ENCODE assay signal across 10 cellular contexts in genomic region chr14:55339770-55340169, GRCh38.
A peak's percentile ranks its signal among the peaks of the same experiment; 100 is the strongest.
DNase-seq lines count a peak whose midpoint lies in the region; ATAC-seq and TF ChIP-seq lines count a peak whose summit lies in the region.
"Had no signal": no experiment of that assay in that cellular context is flagged by ENCODE, and none has a peak within 500 bp of the region (broad histone marks: within the 10 kb centered on the region; RNA-seq: fewer than 3 reads in every experiment).

No MANE protein-coding gene starts in this region.

- ATAC-seq in left ventricle myocardium superior (peak; percentile 21), HG03066 (IDR thresholded peaks at IDR 0.05; ENCODE audit: low read depth, unreplicated experiment) (peak; percentile 76)
- peak; percentile 90 for ATAC-seq in stimulated activated naive CD8-positive, alpha-beta T cell treated with anti-CD3 and anti-CD28 coated beads, Interleukin-15, amount 100 ng/mL, for 72 hours

- H3K4me1 Mint-ChIP-seq in activated T-helper 1 cell treated with anti-CD3 and anti-CD28 coated beads, Interleukin-12 subunit alpha, Interleukin-12 subunit beta, Interleukin-2, Interleukin-4 antibody, amounts not matched to agents 30 ng/mL and 10 ng/mL and 1 ng/mL, durations not matched to agents 14 hours and 24 hours and 36 hours (ENCODE audit: low read depth), result peaks cover 85% of the 10 kb centered on the region
- peaks cover 79% of the 10 kb centered on the region for H3K4me1 Mint-ChIP-seq in stimulated activated naive CD8-positive, alpha-beta T cell treated with anti-CD3 and anti-CD28 coated beads, Interleukin-15, amount 100 ng/mL, for 72 hours

- H3K4me3 Mint-ChIP-seq in activated T-helper 1 cell treated with anti-CD3 and anti-CD28 coated beads, Interleukin-12 subunit alpha, Interleukin-12 subunit beta, Interleukin-2, Interleukin-4 antibody, amounts not matched to agents 30 ng/mL and 10 ng/mL and 1 ng/mL, durations not matched to agents 14 hours and 24 hours and 36 hours, result peak overlapping the region; percentile 48
- peak overlapping the region in 1 of 2 donors; percentile 8 for H3K4me3 Mint-ChIP-seq in stimulated activated naive CD8-positive, alpha-beta T cell treated with anti-CD3 and anti-CD28 coated beads, Interleukin-15, amount 100 ng/mL, for 72 hours

- H3K9me3 ChIP-seq in right atrium auricular region, result no peaks in the 10 kb centered on the region

- DNase-seq in left ventricle myocardium superior, result no peak
- DNase-seq in right atrium auricular region (ENCODE audit: low spot score), result no peak
- DNase-seq in activated T-helper 1 cell treated with anti-CD3 and anti-CD28 coated beads, Interleukin-12 subunit alpha, Interleukin-12 subunit beta, Interleukin-2, Interleukin-4 antibody, amounts not matched to agents 30 ng/mL and 10 ng/mL and 1 ng/mL, durations not matched to agents 14 hours and 24 hours and 36 hours (ENCODE audit: low spot score), result no peak
- peak; percentile 29 for DNase-seq in stimulated activated naive CD8-positive, alpha-beta T cell treated with anti-CD3 and anti-CD28 coated beads, Interleukin-15, amount 100 ng/mL, for 72 hours
- DNase-seq in activated CD8-positive, alpha-beta memory T cell treated with anti-CD3 and anti-CD28 coated beads, Interleukin-2, amount 50 U/mL, for 4 hours, result no peak
- no peak for DNase-seq in NOMO-1 (lab: John Stamatoyannopoulos, UW; ENCODE audit: unreplicated experiment in 2 of 2)
- DNase-seq in mucosa of gallbladder (ENCODE audit: low spot score), result no peak
- DNase-seq: dermis blood vessel endothelial cell, mesenchymal stem cell had no signal

- peaks cover 0 to 14% of the 10 kb centered on the region in 2 donors for H3K4me1 ChIP-seq in right atrium auricular region

- TF ChIP-seq CTCF in right atrium auricular region (IDR thresholded peaks at IDR 0.05), result no peak

- intact Hi-C loops in left ventricle myocardium superior (cut with micrococcal nuclease), result no loop called here
- intact Hi-C loops in activated T-helper 1 cell treated with anti-CD3 and anti-CD28 coated beads, Interleukin-12 subunit alpha, Interleukin-12 subunit beta, Interleukin-2, Interleukin-4 antibody, amounts not matched to agents 30 ng/mL and 10 ng/mL and 1 ng/mL, durations not matched to agents 14 hours and 24 hours and 36 hours (cut with micrococcal nuclease), result loop anchor here (1.0 to 5.0 kb wide), 4 partner anchors 9 to 73 kb away; partner anchors contain the start of gene ATG14

- no peak overlapping the region for H3K27ac ChIP-seq in right atrium auricular region

- peak overlapping the region; percentile 16 for H3K27ac Mint-ChIP-seq in activated T-helper 1 cell treated with anti-CD3 and anti-CD28 coated beads, Interleukin-12 subunit alpha, Interleukin-12 subunit beta, Interleukin-2, Interleukin-4 antibody, amounts not matched to agents 30 ng/mL and 10 ng/mL and 1 ng/mL, durations not matched to agents 14 hours and 24 hours and 36 hours
- peak overlapping the region in 1 of 2 donors; percentile 34 for H3K27ac Mint-ChIP-seq in stimulated activated naive CD8-positive, alpha-beta T cell treated with anti-CD3 and anti-CD28 coated beads, Interleukin-15, amount 100 ng/mL, for 72 hours

- H3K4me3 ChIP-seq in right atrium auricular region, result no peak overlapping the region

- H3K27me3 Mint-ChIP-seq in activated T-helper 1 cell treated with anti-CD3 and anti-CD28 coated beads, Interleukin-12 subunit alpha, Interleukin-12 subunit beta, Interleukin-2, Interleukin-4 antibody, amounts not matched to agents 30 ng/mL and 10 ng/mL and 1 ng/mL, durations not matched to agents 14 hours and 24 hours and 36 hours (ENCODE audit: insufficient read depth), result no peaks in the 10 kb centered on the region
- H3K27me3 Mint-ChIP-seq in stimulated activated naive CD8-positive, alpha-beta T cell treated with anti-CD3 and anti-CD28 coated beads, Interleukin-15, amount 100 ng/mL, for 72 hours, result no peaks in the 10 kb centered on the region

- no peaks in the 10 kb centered on the region for H3K9me3 Mint-ChIP-seq in activated T-helper 1 cell treated with anti-CD3 and anti-CD28 coated beads, Interleukin-12 subunit alpha, Interleukin-12 subunit beta, Interleukin-2, Interleukin-4 antibody, amounts not matched to agents 30 ng/mL and 10 ng/mL and 1 ng/mL, durations not matched to agents 14 hours and 24 hours and 36 hours
- H3K9me3 Mint-ChIP-seq in stimulated activated naive CD8-positive, alpha-beta T cell treated with anti-CD3 and anti-CD28 coated beads, Interleukin-15, amount 100 ng/mL, for 72 hours, result no peaks in the 10 kb centered on the region

- no peaks in the 10 kb centered on the region for H3K36me3 ChIP-seq in right atrium auricular region

- no peaks in the 10 kb centered on the region for H3K27me3 ChIP-seq in right atrium auricular region

- peaks cover 7% of the 10 kb centered on the region for H3K36me3 Mint-ChIP-seq in activated T-helper 1 cell treated with anti-CD3 and anti-CD28 coated beads, Interleukin-12 subunit alpha, Interleukin-12 subunit beta, Interleukin-2, Interleukin-4 antibody, amounts not matched to agents 30 ng/mL and 10 ng/mL and 1 ng/mL, durations not matched to agents 14 hours and 24 hours and 36 hours (ENCODE audit: low read depth)

Comparison
In these comparisons a context has a peak if more than half of its experiments do, and no peak if none do; other contexts are left out.
1. ATAC-seq: peak in every context shown above with its lines; median percentile 90 in stimulated activated naive CD8-positive, alpha-beta T cell treated with anti-CD3 and anti-CD28 coated beads, Interleukin-15, amount 100 ng/mL, for 72 hours; 76 in HG03066; 21 in left ventricle myocardium superior.
2. DNase-seq: peak in stimulated activated naive CD8-positive, alpha-beta T cell treated with anti-CD3 and anti-CD28 coated beads, Interleukin-15, amount 100 ng/mL, for 72 hours (2 of 2); none in left ventricle myocardium superior (single experiment), right atrium auricular region (single experiment), activated T-helper 1 cell treated with anti-CD3 and anti-CD28 coated beads, Interleukin-12 subunit alpha, Interleukin-12 subunit beta, Interleukin-2, Interleukin-4 antibody, amounts not matched to agents 30 ng/mL and 10 ng/mL and 1 ng/mL, durations not matched to agents 14 hours and 24 hours and 36 hours (single experiment), activated CD8-positive, alpha-beta memory T cell treated with anti-CD3 and anti-CD28 coated beads, Interleukin-2, amount 50 U/mL, for 4 hours (single experiment), NOMO-1 (0 of 2) and mucosa of gallbladder (single experiment).